1 cellular context compared by ENCODE assay signal in genomic region chr2:134120718-134121630, GRCh38.
TF ChIP-seq lines count a peak whose summit lies in the region.

No MANE protein-coding gene starts in this region.

TF ChIP-seq in HepG2, 621 proteins besides CTCF, POLR2A, EP300 and RAD21 (continued from another document and continues in another):
- TF ChIP-seq TEAD3 (CRISPR knock-in tag; optimal IDR thresholded peaks at IDR 0.05; ENCODE audit: borderline replicate concordance) (no peak), TGIF2 (CRISPR knock-in tag; IDR thresholded peaks at IDR 0.05) (0 out of 2 replicates have a peak, but pooled peaks have one; percentile 72), MED8 (CRISPR knock-in tag; IDR thresholded peaks at IDR 0.05; ENCODE audit: insufficient replicate concordance) (no peak), ZBTB7B (CRISPR knock-in tag; IDR thresholded peaks at IDR 0.05) (peak; percentile 54), ZNF432 (CRISPR knock-in tag; IDR thresholded peaks at IDR 0.05; ENCODE audit: borderline replicate concordance) (no peak), ZNF816 (CRISPR knock-in tag; IDR thresholded peaks at IDR 0.05; ENCODE audit: borderline replicate concordance) (0 out of 2 replicates have a peak, but pooled peaks have one; percentile 53), MXD3 (CRISPR knock-in tag; IDR thresholded peaks at IDR 0.05) (no peak; the same call in 1 of the 2 replicates), ZNF121 (CRISPR knock-in tag; IDR thresholded peaks at IDR 0.05) (0 out of 2 replicates have a peak, but pooled peaks have one; percentile 12), HMGXB3 (CRISPR knock-in tag; IDR thresholded peaks at IDR 0.05; ENCODE audit: borderline replicate concordance) (no peak), ZSCAN31 (CRISPR knock-in tag; IDR thresholded peaks at IDR 0.05; ENCODE audit: low read depth) (peak; percentile 40; the same call in 1 of the 2 replicates), ZSCAN21 (CRISPR knock-in tag; IDR thresholded peaks at IDR 0.05; ENCODE audit: borderline replicate concordance) (peak; percentile 85), EED (CRISPR knock-in tag; IDR thresholded peaks at IDR 0.05) (peak; percentile 80), ZKSCAN8 (CRISPR knock-in tag; IDR thresholded peaks at IDR 0.05; ENCODE audit: borderline replicate concordance) (0 out of 2 replicates have a peak, but pooled peaks have one; percentile 22), ZSCAN30 (CRISPR knock-in tag; IDR thresholded peaks at IDR 0.05) (0 out of 2 replicates have a peak, but pooled peaks have one; percentile 33), CENPBD1 (CRISPR knock-in tag; IDR thresholded peaks at IDR 0.05; ENCODE audit: borderline replicate concordance, low read depth) (no peak), GATAD2A (CRISPR knock-in tag; IDR thresholded peaks at IDR 0.05) (peak; percentile 38; the same call in 1 of the 2 replicates), ZNF232 (CRISPR knock-in tag; IDR thresholded peaks at IDR 0.05; ENCODE audit: borderline replicate concordance) (peak; percentile 33; the same call in 1 of the 2 replicates), CHD2 (IDR thresholded peaks at IDR 0.05; ENCODE audit: low read depth, low read length) (no peak), MAFG (CRISPR knock-in tag; IDR thresholded peaks at IDR 0.05) (no peak), ZKSCAN5 (CRISPR knock-in tag; IDR thresholded peaks at IDR 0.05) (no peak), ZNF318 (CRISPR knock-in tag; IDR thresholded peaks at IDR 0.05) (no peak; the same call in 1 of the 2 replicates), ATM (IDR thresholded peaks at IDR 0.05; ENCODE audit: borderline replicate concordance) (no peak), SNRNP70 (IDR thresholded peaks at IDR 0.05; ENCODE audit: low read depth, low read length) (no peak), ZNF589 (CRISPR knock-in tag; conservative IDR thresholded peaks at IDR 0.05) (peak; percentile 77; the same call in 1 of the 2 replicates), MYC (CRISPR knock-in tag; IDR thresholded peaks at IDR 0.05; ENCODE audit: borderline replicate concordance) (peak; percentile 47; the same call in 1 of the 2 replicates), MAF1 (CRISPR knock-in tag; IDR thresholded peaks at IDR 0.05; ENCODE audit: borderline replicate concordance) (0 out of 2 replicates have a peak, but pooled peaks have one; percentile 34), ZNF691 (CRISPR knock-in tag; IDR thresholded peaks at IDR 0.05; ENCODE audit: borderline replicate concordance, low read depth) (peak; percentile 61; the same call in 1 of the 2 replicates), ARHGAP35 (CRISPR knock-in tag; IDR thresholded peaks at IDR 0.05; ENCODE audit: borderline replicate concordance) (no peak; the same call in 1 of the 2 replicates), ZFP82 (CRISPR knock-in tag; IDR thresholded peaks at IDR 0.05; ENCODE audit: borderline replicate concordance) (peak; percentile 78; the same call in 1 of the 2 replicates), ZNF570 (CRISPR knock-in tag; IDR thresholded peaks at IDR 0.05; ENCODE audit: borderline replicate concordance) (no peak), THAP8 (CRISPR knock-in tag; IDR thresholded peaks at IDR 0.05; ENCODE audit: borderline replicate concordance) (no peak; the same call in 1 of the 2 replicates), YEATS4 (CRISPR knock-in tag; IDR thresholded peaks at IDR 0.05; ENCODE audit: borderline replicate concordance) (peak; percentile 79), PLRG1 (conservative IDR thresholded peaks at IDR 0.05) (no peak), CBFB (CRISPR knock-in tag; IDR thresholded peaks at IDR 0.05) (no peak), NFIB (CRISPR knock-in tag; IDR thresholded peaks at IDR 0.05; ENCODE audit: borderline replicate concordance) (no peak), U2AF2 (IDR thresholded peaks at IDR 0.05; ENCODE audit: low read depth, low read length) (no peak), ZFY (CRISPR knock-in tag; IDR thresholded peaks at IDR 0.05) (peak; percentile 86), ZFP62 (CRISPR knock-in tag; IDR thresholded peaks at IDR 0.05) (no peak), RFXAP (CRISPR knock-in tag; IDR thresholded peaks at IDR 0.05; ENCODE audit: borderline replicate concordance) (no peak; the same call in 1 of the 2 replicates)
- TF ChIP-seq, protein P1, sequence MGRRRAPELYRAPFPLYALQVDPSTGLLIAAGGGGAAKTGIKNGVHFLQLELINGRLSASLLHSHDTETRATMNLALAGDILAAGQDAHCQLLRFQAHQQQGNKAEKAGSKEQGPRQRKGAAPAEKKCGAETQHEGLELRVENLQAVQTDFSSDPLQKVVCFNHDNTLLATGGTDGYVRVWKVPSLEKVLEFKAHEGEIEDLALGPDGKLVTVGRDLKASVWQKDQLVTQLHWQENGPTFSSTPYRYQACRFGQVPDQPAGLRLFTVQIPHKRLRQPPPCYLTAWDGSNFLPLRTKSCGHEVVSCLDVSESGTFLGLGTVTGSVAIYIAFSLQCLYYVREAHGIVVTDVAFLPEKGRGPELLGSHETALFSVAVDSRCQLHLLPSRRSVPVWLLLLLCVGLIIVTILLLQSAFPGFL (CRISPR knock-in tag; IDR thresholded peaks at IDR 0.05) = 0 out of 2 replicates have a peak, but pooled peaks have one; percentile 26
- TF ChIP-seq, protein P2, sequence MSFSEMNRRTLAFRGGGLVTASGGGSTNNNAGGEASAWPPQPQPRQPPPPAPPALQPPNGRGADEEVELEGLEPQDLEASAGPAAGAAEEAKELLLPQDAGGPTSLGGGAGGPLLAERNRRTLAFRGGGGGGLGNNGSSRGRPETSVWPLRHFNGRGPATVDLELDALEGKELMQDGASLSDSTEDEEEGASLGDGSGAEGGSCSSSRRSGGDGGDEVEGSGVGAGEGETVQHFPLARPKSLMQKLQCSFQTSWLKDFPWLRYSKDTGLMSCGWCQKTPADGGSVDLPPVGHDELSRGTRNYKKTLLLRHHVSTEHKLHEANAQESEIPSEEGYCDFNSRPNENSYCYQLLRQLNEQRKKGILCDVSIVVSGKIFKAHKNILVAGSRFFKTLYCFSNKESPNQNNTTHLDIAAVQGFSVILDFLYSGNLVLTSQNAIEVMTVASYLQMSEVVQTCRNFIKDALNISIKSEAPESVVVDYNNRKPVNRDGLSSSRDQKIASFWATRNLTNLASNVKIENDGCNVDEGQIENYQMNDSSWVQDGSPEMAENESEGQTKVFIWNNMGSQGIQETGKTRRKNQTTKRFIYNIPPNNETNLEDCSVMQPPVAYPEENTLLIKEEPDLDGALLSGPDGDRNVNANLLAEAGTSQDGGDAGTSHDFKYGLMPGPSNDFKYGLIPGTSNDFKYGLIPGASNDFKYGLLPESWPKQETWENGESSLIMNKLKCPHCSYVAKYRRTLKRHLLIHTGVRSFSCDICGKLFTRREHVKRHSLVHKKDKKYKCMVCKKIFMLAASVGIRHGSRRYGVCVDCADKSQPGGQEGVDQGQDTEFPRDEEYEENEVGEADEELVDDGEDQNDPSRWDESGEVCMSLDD (CRISPR knock-in tag; IDR thresholded peaks at IDR 0.05; ENCODE audit: borderline replicate concordance) = peak; percentile 25; the same call in 1 of the 2 replicates
